8 cellular contexts compared by ENCODE assay signal in the genomic region with DNA sequence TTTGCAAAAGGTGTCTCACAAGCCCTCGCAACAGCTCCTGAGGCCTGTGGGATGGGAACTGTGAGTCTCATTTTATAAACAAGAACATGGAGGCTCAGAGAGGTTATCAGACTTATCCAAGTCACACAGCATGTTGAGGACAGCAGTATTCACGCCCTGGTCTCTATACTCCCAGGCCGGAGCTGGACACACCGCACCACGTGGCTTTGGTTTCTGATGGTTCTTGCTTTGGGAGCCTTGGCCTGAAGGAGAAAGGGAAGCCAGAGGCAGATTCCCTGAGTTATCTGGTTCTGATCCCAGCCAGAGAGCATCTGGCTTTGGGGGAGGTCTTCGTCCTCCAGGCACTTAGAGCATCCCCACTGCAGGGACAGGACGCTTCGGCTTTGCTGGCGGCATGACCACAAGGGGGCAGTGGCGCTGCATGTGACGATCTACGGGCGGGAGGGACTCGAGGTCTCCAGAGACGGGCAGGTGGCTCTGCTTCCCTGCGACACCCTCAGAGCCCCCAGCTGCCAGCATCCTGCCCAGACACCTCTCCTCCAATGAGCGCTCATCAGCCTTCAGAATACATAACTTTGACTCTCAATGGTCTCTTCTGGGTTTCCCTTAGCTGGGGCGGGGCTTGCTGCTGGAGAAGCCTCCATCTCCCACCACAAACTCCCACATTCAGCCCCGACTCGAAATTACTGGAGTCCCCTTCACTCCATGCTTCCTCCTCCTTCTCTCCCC. TPM values are rescaled to one million over a fixed set of nuclear protein-coding genes. Genes with fewer than 3 reads are reported as not detected.
A peak's percentile ranks its signal among the peaks of the same experiment; 100 is the strongest.
DNase-seq lines count a peak whose midpoint lies in the region; ATAC-seq and TF ChIP-seq lines count a peak whose summit lies in the region.

No MANE protein-coding gene starts in this region.

- H3K9me3 ChIP-seq in DND-41 (ENCODE audit: insufficient read depth, low read length, severe bottlenecking), result peaks cover under 1% of the 10 kb centered on the region

- no peaks in the 10 kb centered on the region for H3K4me1 ChIP-seq in DND-41 (ENCODE audit: insufficient read depth, low read length)

- 0 out of 2 replicates have a peak, but pooled peaks cover 3% of the 10 kb centered on the region for H4K20me1 ChIP-seq in DND-41 (ENCODE audit: insufficient read depth, low read length)

- no peak overlapping the region for H3K27ac ChIP-seq in DND-41 (ENCODE audit: low read length)

- peaks cover 7% of the 10 kb centered on the region for H3K27me3 Mint-ChIP-seq in endothelial cell (ENCODE audit: unreplicated experiment)

- no peaks in the 10 kb centered on the region for H3K36me3 Mint-ChIP-seq in endothelial cell (ENCODE audit: low read depth, unreplicated experiment)

- H3K79me2 ChIP-seq in DND-41 (ENCODE audit: insufficient read depth, low read length), result no peaks in the 10 kb centered on the region

- peak; percentile 84 for DNase-seq in DND-41
- peak; percentile 14 for DNase-seq in HS-27A (ENCODE audit: low read depth)
- DNase-seq in NCI-H82 treated with DMSO at 0.1 percent for 48 hours (lab: John Stamatoyannopoulos, UW; ENCODE audit: unreplicated experiment), result peak; percentile 61
- DNase-seq in activated CD8-positive, alpha-beta memory T cell treated with anti-CD3 and anti-CD28 coated beads for 48 hours (ENCODE audit: low read depth in 2 of 3, low spot score in 2 of 3), result peak; percentile 63 to 88 (median 84)
- DNase-seq in endothelial cell (ENCODE audit: low spot score), result peak; percentile 94
- peak; percentile 48 for DNase-seq in middle frontal gyrus (ENCODE audit: extremely low spot score, low spot score)
- DNase-seq in stimulated activated CD8-positive, alpha-beta memory T cell treated with anti-CD3 and anti-CD28 coated beads, Interleukin-4, amount 100 ng/mL, for 4 hours (ENCODE audit: low read depth in 2 of 2, low spot score in 1 of 2), result peak; percentile 70 to 75

- no peak overlapping the region for H3K4me2 ChIP-seq in DND-41 (ENCODE audit: insufficient read depth, low read length)

- H3K27ac Mint-ChIP-seq in endothelial cell (ENCODE audit: unreplicated experiment), result no peak overlapping the region

- TF ChIP-seq CTCF in DND-41 (IDR thresholded peaks at IDR 0.05; ENCODE audit: borderline replicate concordance, extremely low read depth, low read length, poor library complexity, severe bottlenecking) (peak; percentile 92), endothelial cell (IDR thresholded peaks at IDR 0.05; ENCODE audit: unreplicated experiment) (peak; percentile 93)

- no peaks in the 10 kb centered on the region for H3K27me3 ChIP-seq in DND-41 (ENCODE audit: insufficient read depth, low read length, poor library complexity)

- ATAC-seq in DND-41 (ENCODE audit: insufficient read depth, low read depth) (peak; percentile 97), HG03108 (IDR thresholded peaks at IDR 0.05; ENCODE audit: unreplicated experiment) (no peak)

- H3K36me3 ChIP-seq in DND-41 (ENCODE audit: insufficient read depth, low read length), result no peaks in the 10 kb centered on the region

- H3K4me3 Mint-ChIP-seq in endothelial cell (ENCODE audit: unreplicated experiment), result no peak overlapping the region

- H2AFZ ChIP-seq in DND-41 (ENCODE audit: low read depth, low read length), result no peak overlapping the region

- no peaks in the 10 kb centered on the region for H3K9me3 Mint-ChIP-seq in endothelial cell (ENCODE audit: unreplicated experiment)

- peaks cover 5% of the 10 kb centered on the region for H3K4me1 Mint-ChIP-seq in endothelial cell (ENCODE audit: unreplicated experiment)

- no peak overlapping the region for H3K4me3 ChIP-seq in DND-41 (ENCODE audit: low read depth in 1 of 2, low read length in 2 of 2)

- no peak overlapping the region for H3K9ac ChIP-seq in DND-41 (ENCODE audit: low read depth, low read length)

RNA-seq across cellular contexts. Expression of gene SAYSD1, which starts 51.4 kb away (rescaled TPM):
- total RNA-seq in endothelial cell (ENCODE audit: unreplicated experiment), result 10.8 TPM

Comparison
In these comparisons a context has a peak if more than half of its experiments do, and no peak if none do; other contexts are left out.
1. DNase-seq: peak in every context shown above with its lines; median percentile 94 in endothelial cell; 84 in DND-41; 84 in activated CD8-positive, alpha-beta memory T cell treated with anti-CD3 and anti-CD28 coated beads for 48 hours; 72 in stimulated activated CD8-positive, alpha-beta memory T cell treated with anti-CD3 and anti-CD28 coated beads, Interleukin-4, amount 100 ng/mL, for 4 hours; 61 in NCI-H82 treated with DMSO at 0.1 percent for 48 hours; 48 in middle frontal gyrus; 14 in HS-27A.